In the genomic region with DNA sequence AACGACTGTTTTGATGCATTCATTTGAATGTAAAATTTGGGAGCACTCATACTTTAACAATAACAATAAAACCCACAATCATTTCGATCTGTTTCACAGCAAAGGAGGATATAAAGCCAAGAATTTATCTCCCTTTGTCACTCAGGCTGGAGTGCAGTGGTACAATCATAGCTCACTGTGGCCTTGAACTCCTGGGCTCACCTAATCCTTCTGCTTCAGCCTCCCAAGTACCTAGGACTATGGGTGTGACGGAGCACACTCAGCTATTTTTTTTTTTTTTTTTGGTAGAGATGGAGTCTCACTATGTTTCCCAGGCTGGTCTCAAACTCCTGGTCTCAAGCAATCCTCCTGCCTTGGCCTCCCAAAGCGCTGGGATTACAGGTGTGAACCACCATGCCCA, we compare ENCODE assay signal across 10 cellular contexts. TPM values are rescaled to one million over a fixed set of nuclear protein-coding genes. Genes with fewer than 3 reads are reported as not detected.
DNase-seq lines count a peak whose midpoint lies in the region; ATAC-seq, FAIRE-seq and TF ChIP-seq lines count a peak whose summit lies in the region.
"Not testable (repeated sequence)": the region's sequence is repeated elsewhere in the genome, so short reads cannot be mapped to it uniquely, and the experiment has no call there.
"Had no signal": no experiment of that assay in that cellular context is flagged by ENCODE, and none has a peak within 500 bp of the region (broad histone marks: within the 10 kb centered on the region; RNA-seq: fewer than 3 reads in every experiment).

No MANE protein-coding gene starts in this region.

- H3K36me3 ChIP-seq in ACC112 (ENCODE audit: insufficient read depth, low read length); RWPE2 (ENCODE audit: low read depth); brain microvascular endothelial cell (replicated peaks); mesenchymal stem cell (ENCODE audit: control insufficient read depth in 1 of 2, insufficient read depth in 2 of 2, low read depth in 1 of 2, low read length in 2 of 2); small intestine (ENCODE audit: control insufficient read depth in 2 of 2, insufficient read depth in 2 of 2, low read length in 2 of 2): not testable (repeated sequence)

- H3K4me2 ChIP-seq in mesenchymal stem cell (ENCODE audit: low read length, poor library complexity, severe bottlenecking) = not testable (repeated sequence)

- H2AK5ac ChIP-seq in mesenchymal stem cell (ENCODE audit: low read length, severe bottlenecking) = not testable (repeated sequence)

- not testable (repeated sequence) for H4K8ac ChIP-seq in mesenchymal stem cell (ENCODE audit: low read length)

- not testable (repeated sequence) for H3K4ac ChIP-seq in mesenchymal stem cell (ENCODE audit: low read depth in 1 of 2, low read length in 2 of 2)

- not testable (repeated sequence) for ATAC-seq in RWPE2 (ENCODE audit: low read depth); foreskin keratinocyte

- peak overlapping the region; percentile 99 for H3K27ac ChIP-seq in ACC112 (ENCODE audit: low read depth, low read length)
- H3K27ac ChIP-seq in RWPE2 (ENCODE audit: poor library complexity, severe bottlenecking) = peak overlapping the region; percentile 97
- peak overlapping the region; percentile 78 for H3K27ac ChIP-seq in brain microvascular endothelial cell
- H3K27ac ChIP-seq in foreskin keratinocyte = peak overlapping the region; percentile 74
- not testable (repeated sequence) for H3K27ac ChIP-seq in mesenchymal stem cell (ENCODE audit: low read length, poor library complexity, severe bottlenecking); small intestine (ENCODE audit: low read depth in 1 of 2, low read length in 1 of 2)

- not testable (repeated sequence) for H2AFZ ChIP-seq in ACC112 (ENCODE audit: low read length, unreplicated experiment); mesenchymal stem cell (ENCODE audit: low read depth, low read length)

- H4K91ac ChIP-seq in mesenchymal stem cell (ENCODE audit: low read length) = not testable (repeated sequence)

- TF ChIP-seq CTCF in RWPE2 (IDR thresholded peaks at IDR 0.05; ENCODE audit: poor library complexity, severe bottlenecking); brain microvascular endothelial cell (IDR thresholded peaks at IDR 0.05; ENCODE audit: low read depth, low read length, missing control alignments); foreskin keratinocyte (conservative IDR thresholded peaks at IDR 0.05): not testable (repeated sequence)

- not testable (repeated sequence) for H3K9me3 ChIP-seq in RWPE2 (ENCODE audit: severe bottlenecking); mesenchymal stem cell (ENCODE audit: control insufficient read depth, low read length); small intestine (ENCODE audit: control insufficient read depth, low read depth)

- H3K18ac ChIP-seq in mesenchymal stem cell (ENCODE audit: low read depth in 1 of 2, low read length in 2 of 2) = not testable (repeated sequence)

- in situ Hi-C loops in brain microvascular endothelial cell (cut with HindIII; ENCODE audit: low pct_ligation_motif_present, low sequenced_read_pairs) = not testable (repeated sequence)

- not testable (repeated sequence) for H2BK15ac ChIP-seq in mesenchymal stem cell (ENCODE audit: low read depth, poor library complexity, severe bottlenecking)

- not testable (repeated sequence) for H3K79me1 ChIP-seq in mesenchymal stem cell (replicated peaks; ENCODE audit: low read length, poor library complexity, severe bottlenecking)

- H3K9ac ChIP-seq in mesenchymal stem cell (ENCODE audit: low read length) = peak overlapping the region; percentile 77

- not testable (repeated sequence) for H2BK120ac ChIP-seq in mesenchymal stem cell (ENCODE audit: low read depth, low read length)

- 100% methylated on average over 2 of the region's 4 CpGs for WGBS in mesenchymal stem cell
- WGBS in small intestine, 3 donors = 43 to 76% (median 57%) methylated on average over 4 of the region's 4 CpGs

- H3K27me3 ChIP-seq in ACC112 (ENCODE audit: insufficient read depth, low read length); RWPE2 (ENCODE audit: insufficient read depth, poor library complexity, severe bottlenecking); brain microvascular endothelial cell (replicated peaks); foreskin keratinocyte; mesenchymal stem cell (ENCODE audit: control insufficient read depth in 1 of 2, insufficient read depth in 1 of 2, low read length in 2 of 2); small intestine (ENCODE audit: control insufficient read depth in 2 of 2, insufficient read depth in 2 of 2, low read length in 2 of 2): not testable (repeated sequence)

- not testable (repeated sequence) for H3K4me3 ChIP-seq in ACC112 (ENCODE audit: low read depth, low read length); RWPE2 (ENCODE audit: severe bottlenecking); brain microvascular endothelial cell (ENCODE audit: low read depth, low read length); mesenchymal stem cell (ENCODE audit: insufficient read depth in 1 of 2, low read depth in 1 of 2, low read length in 2 of 2); small intestine (ENCODE audit: low read depth in 1 of 2, low read length in 2 of 2)

- H3K79me2 ChIP-seq in ACC112 (ENCODE audit: control insufficient read depth, insufficient read depth, low read length, unreplicated experiment) = peaks cover 14% of the 10 kb centered on the region

- peaks cover 51% of the 10 kb centered on the region for H3K4me1 ChIP-seq in ACC112 (ENCODE audit: control insufficient read depth, insufficient read depth, low read length, unreplicated experiment)
- H3K4me1 ChIP-seq in RWPE2 (ENCODE audit: insufficient read depth, poor library complexity, severe bottlenecking) = peaks cover 46% of the 10 kb centered on the region
- peaks cover 18% of the 10 kb centered on the region for H3K4me1 ChIP-seq in foreskin keratinocyte
- not testable (repeated sequence) for H3K4me1 ChIP-seq in mesenchymal stem cell (ENCODE audit: control insufficient read depth, insufficient read depth, low read depth, low read length); small intestine (ENCODE audit: control insufficient read depth in 2 of 2, insufficient read depth in 1 of 2, low read depth in 1 of 2, low read length in 1 of 2)

- not testable (repeated sequence) for H2BK12ac ChIP-seq in mesenchymal stem cell (ENCODE audit: low read length in 2 of 2)

- DNase-seq in OCI-M1 (lab: John Stamatoyannopoulos, UW) (peak; percentile 35), small intestine (peak; percentile 37)
- not testable (repeated sequence) for DNase-seq in RWPE2 (ENCODE audit: low spot score); brain microvascular endothelial cell; foreskin keratinocyte; mesenchymal stem cell

- H3K23ac ChIP-seq in mesenchymal stem cell (ENCODE audit: low read length in 2 of 2) = not testable (repeated sequence)

- not testable (repeated sequence) for H2BK5ac ChIP-seq in mesenchymal stem cell (ENCODE audit: low read depth, low read length, poor library complexity, severe bottlenecking)

- H3K14ac ChIP-seq in mesenchymal stem cell (ENCODE audit: low read length in 2 of 2) = not testable (repeated sequence)

- FAIRE-seq in small intestine (lab: Jason Lieb, UNC) = not testable (repeated sequence)

RNA-seq across cellular contexts. Expression of a gene that starts 11.2 kb away (rescaled TPM):
- 32.7 and 40.9 TPM in 2 replicates for total RNA-seq in foreskin keratinocyte
- polyA plus RNA-seq in foreskin keratinocyte = 29.3 and 35.4 TPM in 2 replicates
- polyA plus RNA-seq in mesenchymal stem cell (2013, experiment 1 of 2) = 48.2 TPM
- 54.2 TPM for polyA plus RNA-seq in mesenchymal stem cell (2013, experiment 2 of 2)
- 10 to 100 TPM; 15.7 to 30.2 (median 28.6) TPM for polyA plus RNA-seq in small intestine

RNA-seq across cellular contexts. Expression of a gene that starts 11.3 kb away (rescaled TPM):
- 0.11 TPM in 1 of 2 replicates, not detected in the other for total RNA-seq in foreskin keratinocyte
- polyA plus RNA-seq in foreskin keratinocyte = 0.04 TPM in 1 of 2 replicates, not detected in the other
- not detected for polyA plus RNA-seq in mesenchymal stem cell (2013, experiment 1 of 2)
- not detected for polyA plus RNA-seq in mesenchymal stem cell (2013, experiment 2 of 2)
- polyA plus RNA-seq in small intestine = under 1 TPM in 2 of 3 donors, not detected in 1; 0.04 to 0.54 TPM
- total RNA-seq: Caco-2; CD4-positive, alpha-beta T cell; HT-29 had no signal
